ENCODE assay signal across 13 cellular contexts in the genomic region with DNA sequence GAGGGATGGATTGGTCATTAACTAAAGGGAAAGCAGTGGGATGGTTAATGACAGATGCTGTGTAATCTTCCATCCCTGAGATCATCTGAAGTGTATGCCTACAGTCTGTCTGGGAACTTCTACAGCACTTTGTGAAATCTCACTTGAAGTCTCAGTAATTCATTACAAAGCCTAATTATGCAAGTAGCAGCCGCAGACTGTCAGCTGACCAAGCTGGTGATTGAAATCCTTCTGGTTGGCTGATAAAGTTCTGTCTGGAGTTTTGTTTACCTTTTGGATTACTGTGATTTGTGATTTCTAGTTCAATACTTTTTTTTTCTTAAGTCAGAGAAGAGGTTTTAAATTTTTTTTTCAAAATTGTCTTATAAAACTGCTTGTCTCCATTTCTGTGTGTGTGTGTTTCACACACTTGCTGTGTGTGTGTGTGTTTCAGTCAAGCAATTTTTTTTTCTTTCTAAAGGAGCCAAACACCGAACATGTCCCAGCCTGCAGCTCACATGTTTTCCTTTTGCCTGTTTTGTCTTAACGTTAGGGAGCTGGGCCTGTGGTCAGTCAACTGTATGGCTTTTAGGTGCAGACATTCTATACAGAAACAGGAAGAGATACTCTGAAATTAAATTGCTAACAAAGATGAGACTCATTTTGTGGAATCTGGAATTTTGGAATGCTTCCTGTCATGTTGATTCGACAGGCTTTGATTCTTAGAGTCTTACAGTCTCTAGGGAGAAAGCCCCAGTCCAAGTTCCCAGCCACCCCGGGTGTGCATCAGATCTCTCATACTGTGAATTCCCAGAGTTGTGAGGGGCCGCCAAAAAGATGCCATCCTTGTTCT. TPM values are rescaled to one million over a fixed set of nuclear protein-coding genes. Genes with fewer than 3 reads are reported as not detected.
DNase-seq lines count a peak whose midpoint lies in the region; ATAC-seq and TF ChIP-seq lines count a peak whose summit lies in the region.
"Had no signal": no experiment of that assay in that cellular context is flagged by ENCODE, and none has a peak within 500 bp of the region (broad histone marks: within the 10 kb centered on the region; RNA-seq: fewer than 3 reads in every experiment).

No MANE protein-coding gene starts in this region.

- no peak overlapping the region for H3K4me3 ChIP-seq in epithelial cell of esophagus (ENCODE audit: low read length)
- no peak overlapping the region for H3K4me3 ChIP-seq in trophoblast cell (ENCODE audit: low read depth, low read length)
- no peak overlapping the region for H3K4me3 ChIP-seq in transverse colon
- H3K4me3 ChIP-seq: gastroesophageal sphincter had no signal

- DNase-seq in EL (peak; percentile 8), NCI-H510A treated with DMSO at 0.1 percent for 48 hours (lab: John Stamatoyannopoulos, UW) (peak; percentile 62), epithelial cell of esophagus (ENCODE audit: low read depth) (peak; percentile 96), trophoblast cell (no peak), head of caudate nucleus (no peak), mucosa of gallbladder (ENCODE audit: low spot score) (no peak), transverse colon (no peak)
- DNase-seq: activated naive CD8-positive, alpha-beta T cell treated with anti-CD3 and anti-CD28 coated beads, Interleukin-2, amount 50 U/mL, for 24 hours; GF-D8; NCI-H2029 treated with DMSO at 0.1 percent for 48 hours had no signal

- no peak overlapping the region for H4K91ac ChIP-seq in trophoblast cell (ENCODE audit: low read depth, low read length)

- no peak for TF ChIP-seq POLR2A in transverse colon (IDR thresholded peaks at IDR 0.05)

- H2BK5ac ChIP-seq in trophoblast cell (ENCODE audit: low read depth, low read length, poor library complexity): peak overlapping the region; percentile 18

- H3K9me3 ChIP-seq in trophoblast cell (ENCODE audit: insufficient read depth, low read depth, low read length): peaks cover 3% of the 10 kb centered on the region
- H3K9me3 ChIP-seq in transverse colon: no peaks in the 10 kb centered on the region
- H3K9me3 ChIP-seq: gastroesophageal sphincter, neutrophil had no signal

- no CpG with 5 or more reads among the region's 6 CpGs for WGBS in trophoblast cell (ENCODE audit: extremely low coverage, insufficient coverage, insufficient read length)
- WGBS in transverse colon (ENCODE audit: low coverage in 1 of 2), 2 donors: 35 to 40% methylated on average over 6 of the region's 6 CpGs

- peak overlapping the region; percentile 40 for H3K4me2 ChIP-seq in trophoblast cell (ENCODE audit: low read length)

- peaks cover 5% of the 10 kb centered on the region for H3K79me1 ChIP-seq in trophoblast cell (ENCODE audit: low read length)

- no peak overlapping the region for H2BK120ac ChIP-seq in trophoblast cell (ENCODE audit: insufficient read depth, low read length, poor library complexity)

- no peak overlapping the region for H2BK12ac ChIP-seq in trophoblast cell (ENCODE audit: low read length)

- H3K79me2 ChIP-seq in trophoblast cell (ENCODE audit: control insufficient read depth, insufficient read depth, low read length, poor library complexity): no peaks in the 10 kb centered on the region

- no peak overlapping the region for H4K8ac ChIP-seq in trophoblast cell (ENCODE audit: low read depth, low read length)

- in situ Hi-C loops in transverse colon (cut with MboI; ENCODE audit: low pct_ligation_motif_present in 1 of 4, low pct_unique_long_range_greater_than_20kb in 1 of 4, low sequenced_read_pairs in 3 of 4): no loop called here

- no peak overlapping the region for H3K18ac ChIP-seq in trophoblast cell (ENCODE audit: low read length)

- H3K36me3 ChIP-seq in trophoblast cell (ENCODE audit: control insufficient read depth in 1 of 2, insufficient read depth in 2 of 2, low read length in 2 of 2) (no peaks in the 10 kb centered on the region), transverse colon (no peaks in the 10 kb centered on the region)
- H3K36me3 ChIP-seq: gastroesophageal sphincter, neutrophil had no signal

- H3K4me1 ChIP-seq in trophoblast cell (ENCODE audit: control insufficient read depth in 1 of 2, insufficient read depth in 2 of 2, low read length in 2 of 2) (peaks cover 0 to 2% of the 10 kb centered on the region in 2 experiments), transverse colon (no peaks in the 10 kb centered on the region)
- H3K4me1 ChIP-seq: gastroesophageal sphincter had no signal

- no peak overlapping the region for H2AK5ac ChIP-seq in trophoblast cell (ENCODE audit: low read length)

- H3K23ac ChIP-seq in trophoblast cell (ENCODE audit: low read length): no peak overlapping the region

- H4K12ac ChIP-seq in trophoblast cell (ENCODE audit: low read depth, low read length): no peak overlapping the region

- TF ChIP-seq CTCF in epithelial cell of esophagus (IDR thresholded peaks at IDR 0.05; ENCODE audit: insufficient read depth, low read depth, low read length, missing control alignments) (no peak), transverse colon (IDR thresholded peaks at IDR 0.05) (no peak)

- no peak for ATAC-seq in HG02981 (IDR thresholded peaks at IDR 0.05; ENCODE audit: unreplicated experiment)
- ATAC-seq: activated naive CD8-positive, alpha-beta T cell treated with anti-CD3 and anti-CD28 coated beads, Interleukin-2, amount 50 U/mL, for 24 hours; gastroesophageal sphincter had no signal

- H3K27ac ChIP-seq in trophoblast cell (ENCODE audit: low read depth, low read length): peak overlapping the region; percentile 59
- no peak overlapping the region for H3K27ac ChIP-seq in transverse colon
- H3K27ac ChIP-seq: gastroesophageal sphincter, neutrophil had no signal

- H3K9ac ChIP-seq in trophoblast cell (ENCODE audit: low read length): no peak overlapping the region

- H3K4ac ChIP-seq in trophoblast cell (ENCODE audit: low read depth, low read length): no peak overlapping the region

- H3K27me3 ChIP-seq in trophoblast cell (ENCODE audit: insufficient read depth, low read length) (no peaks in the 10 kb centered on the region), transverse colon (no peaks in the 10 kb centered on the region)
- H3K27me3 ChIP-seq: gastroesophageal sphincter, neutrophil had no signal

- H2AFZ ChIP-seq in trophoblast cell (ENCODE audit: insufficient read depth, low read length, poor library complexity): no peak overlapping the region

- intact Hi-C loops in head of caudate nucleus (cut with DNase I) (no loop called here), transverse colon (cut with DNase I; ENCODE audit: low total_unique reads) (no loop called here)

- H3K14ac ChIP-seq in trophoblast cell (ENCODE audit: low read length): no peak overlapping the region

- no peak for TF ChIP-seq EP300 in transverse colon (IDR thresholded peaks at IDR 0.05; ENCODE audit: low read depth)

RNA-seq across cellular contexts. Expression of a gene that starts 28.5 kb away (rescaled TPM):
- 3.2 and 4.3 TPM in 2 replicates for polyA plus RNA-seq in trophoblast cell (2013)
- 0.52 TPM for total RNA-seq in mucosa of gallbladder
- total RNA-seq in transverse colon: 1 to 10 TPM in 3 of 4 donors, not detected in 1; 2.0 to 3.5 (median 3.0) TPM

Comparison
In these comparisons a context has a peak if more than half of its experiments do, and no peak if none do; other contexts are left out.
1. DNase-seq: peak in EL (single experiment), NCI-H510A treated with DMSO at 0.1 percent for 48 hours (single experiment) and epithelial cell of esophagus (single experiment); none in trophoblast cell (0 of 2), head of caudate nucleus (0 of 42), mucosa of gallbladder (single experiment) and transverse colon (single experiment).